18 cellular contexts compared by ENCODE assay signal in the genomic region with DNA sequence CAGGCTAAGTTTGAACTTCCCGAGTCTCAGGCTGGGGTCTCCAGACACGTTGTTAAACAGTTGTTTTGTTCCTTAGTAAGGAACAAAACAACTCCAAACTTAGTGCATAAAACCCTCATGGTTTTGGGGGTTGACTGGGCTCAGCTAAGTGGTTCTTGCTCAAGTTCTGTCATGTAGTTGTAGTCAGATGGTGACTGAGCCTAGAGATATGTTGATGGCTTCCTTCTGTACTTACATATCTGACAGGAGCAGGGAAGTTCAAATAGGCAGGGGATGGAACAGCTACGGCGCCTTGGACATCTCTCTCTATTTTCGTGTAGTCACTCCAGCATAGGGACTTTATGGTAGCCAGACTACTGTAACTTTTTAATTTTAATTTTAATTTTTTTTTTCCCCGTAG.
"Had no signal": no experiment of that assay in that cellular context is flagged by ENCODE, and none has a peak within 500 bp of the region (broad histone marks: within the 10 kb centered on the region; RNA-seq: fewer than 3 reads in every experiment).

No MANE protein-coding gene starts in this region.

- H3K4me1 ChIP-seq: heart right ventricle, psoas muscle, upper lobe of right lung had no signal

- DNase-seq: activated CD4-positive, alpha-beta T cell treated with anti-CD3 and anti-CD28 coated beads for 1 hour; activated CD4-positive, alpha-beta T cell treated with anti-CD3 and anti-CD28 coated beads, Interleukin-2, amount 50 U/mL, for 48 hours; activated CD8-positive, alpha-beta memory T cell treated with anti-CD3 and anti-CD28 coated beads, Interleukin-2, amount 10 ng/mL, durations not matched to agents 7 days and 5 days; activated effector memory CD4-positive, alpha-beta T cell treated with Interleukin-2 at 50 U/mL for 16 hours; activated T-cell treated with anti-CD3 and anti-CD28 coated beads, Interleukin-2, amount 50 U/mL, for 24 hours; amygdala; cerebellar nuclear complex; gastrocnemius medialis; heart right ventricle; left ventricle myocardium superior; nephron progenitor cell; psoas muscle; stimulated activated CD4-positive, alpha-beta T cell treated with anti-CD3 and anti-CD28 coated beads, Interleukin-4, amount 100 ng/mL, for 1 hour; stimulated activated CD8-positive, alpha-beta memory T cell treated with anti-CD3 and anti-CD28 coated beads, Interleukin-4, amount 100 ng/mL, for 48 hours; stimulated activated naive CD8-positive, alpha-beta T cell treated with anti-CD3 and anti-CD28 coated beads, Interleukin-15, Interleukin-2, amounts not matched to agents 100 U/mL and 50 U/mL, for 24 hours; upper lobe of right lung had no signal

- H3K27me3 ChIP-seq: gastrocnemius medialis, heart right ventricle, suprapubic skin, upper lobe of right lung had no signal

- H3K4me3 ChIP-seq: gastrocnemius medialis, heart right ventricle, psoas muscle, suprapubic skin, upper lobe of right lung had no signal

- ATAC-seq: activated CD8-positive, alpha-beta memory T cell treated with anti-CD3 and anti-CD28 coated beads, Interleukin-2, amount 10 ng/mL, durations not matched to agents 7 days and 5 days; activated naive CD4-positive, alpha-beta T cell treated with anti-CD3 and anti-CD28 coated beads, Interleukin-2, amount 50 U/mL, for 72 hours; gastrocnemius medialis; heart right ventricle; left ventricle myocardium superior; stimulated activated naive CD8-positive, alpha-beta T cell treated with anti-CD3 and anti-CD28 coated beads, Interleukin-15, Interleukin-2, amounts not matched to agents 100 U/mL and 50 U/mL, for 24 hours; upper lobe of right lung had no signal

- H3K36me3 ChIP-seq: gastrocnemius medialis, heart right ventricle, suprapubic skin, upper lobe of right lung had no signal

- H3K9me3 ChIP-seq: gastrocnemius medialis, heart right ventricle, psoas muscle, suprapubic skin, upper lobe of right lung had no signal

- H3K27ac ChIP-seq: gastrocnemius medialis, heart right ventricle, psoas muscle, suprapubic skin, upper lobe of right lung had no signal
